21 cellular contexts compared by ENCODE assay signal in genomic region chr5:82348749-82349148, GRCh38.
A peak's percentile ranks its signal among the peaks of the same experiment; 100 is the strongest.
DNase-seq lines count a peak whose midpoint lies in the region; ATAC-seq and TF ChIP-seq lines count a peak whose summit lies in the region.
"Had no signal": no experiment of that assay in that cellular context is flagged by ENCODE, and none has a peak within 500 bp of the region (broad histone marks: within the 10 kb centered on the region; RNA-seq: fewer than 3 reads in every experiment).

No MANE protein-coding gene starts in this region.

- H3K79me2 ChIP-seq in DND-41 (ENCODE audit: insufficient read depth, low read length): peaks cover 51% of the 10 kb centered on the region
- H3K79me2 ChIP-seq in osteoblast (ENCODE audit: insufficient read depth, low read length): no peaks in the 10 kb centered on the region

- H3K4me1 ChIP-seq in DND-41 (ENCODE audit: insufficient read depth, low read length) (peaks cover 100% of the 10 kb centered on the region), adipocyte (ENCODE audit: control insufficient read depth, insufficient read depth, low read length) (peaks cover 34% of the 10 kb centered on the region), osteoblast (ENCODE audit: insufficient read depth, low read length) (peaks cover 39% of the 10 kb centered on the region), BE2C (peaks cover 2% of the 10 kb centered on the region), foreskin keratinocyte (no peaks in the 10 kb centered on the region)

- H3K36me3 Mint-ChIP-seq in activated naive CD8-positive, alpha-beta T cell treated with anti-CD3 and anti-CD28 coated beads for 36 hours: no peaks in the 10 kb centered on the region

- H3K27me3 Mint-ChIP-seq in activated naive CD8-positive, alpha-beta T cell treated with anti-CD3 and anti-CD28 coated beads for 36 hours: peaks cover 6% of the 10 kb centered on the region

- no peaks in the 10 kb centered on the region for H3K9me3 ChIP-seq in DND-41 (ENCODE audit: insufficient read depth, low read length, severe bottlenecking)
- no peaks in the 10 kb centered on the region for H3K9me3 ChIP-seq in adipocyte (ENCODE audit: control insufficient read depth, low read length)
- no peaks in the 10 kb centered on the region for H3K9me3 ChIP-seq in osteoblast (ENCODE audit: low read depth, low read length)
- H3K9me3 ChIP-seq in BE2C: no peaks in the 10 kb centered on the region

- H3K9me3 Mint-ChIP-seq in activated naive CD8-positive, alpha-beta T cell treated with anti-CD3 and anti-CD28 coated beads for 36 hours: no peaks in the 10 kb centered on the region
- H3K9me3 Mint-ChIP-seq: activated naive CD4-positive, alpha-beta T cell treated with anti-CD3 and anti-CD28 coated beads for 36 hours; central memory CD8-positive, alpha-beta T cell had no signal

- H3K9ac ChIP-seq in DND-41 (ENCODE audit: low read depth, low read length) (peak overlapping the region; percentile 82), adipocyte (ENCODE audit: low read length) (peak overlapping the region; percentile 70)

- H3K36me3 ChIP-seq in DND-41 (ENCODE audit: insufficient read depth, low read length) (peaks cover 22% of the 10 kb centered on the region), adipocyte (ENCODE audit: control insufficient read depth, insufficient read depth, low read length, severe bottlenecking) (no peaks in the 10 kb centered on the region), osteoblast (ENCODE audit: insufficient read depth, low read length) (no peaks in the 10 kb centered on the region), BE2C (no peaks in the 10 kb centered on the region)

- no peak overlapping the region for H3K27ac Mint-ChIP-seq in activated naive CD8-positive, alpha-beta T cell treated with anti-CD3 and anti-CD28 coated beads for 36 hours
- H3K27ac Mint-ChIP-seq: activated CD4-positive, alpha-beta T cell treated with anti-CD3 and anti-CD28 coated beads for 36 hours; activated naive CD4-positive, alpha-beta T cell treated with anti-CD3 and anti-CD28 coated beads for 36 hours had no signal

- ATAC-seq in DND-41 (ENCODE audit: insufficient read depth, low read depth) (no peak), foreskin keratinocyte (no peak)
- ATAC-seq: activated CD4-positive, alpha-beta T cell treated with anti-CD3 and anti-CD28 coated beads for 36 hours; K562 had no signal

- no peaks in the 10 kb centered on the region for H3K4me1 Mint-ChIP-seq in activated naive CD8-positive, alpha-beta T cell treated with anti-CD3 and anti-CD28 coated beads for 36 hours
- H3K4me1 Mint-ChIP-seq: central memory CD8-positive, alpha-beta T cell had no signal

- DNase-seq in DND-41 (no peak), adipocyte (ENCODE audit: low read depth) (peak; percentile 80), fibroblast of peridontal ligament (ENCODE audit: extremely low read depth) (peak; percentile 70), osteoblast (ENCODE audit: insufficient read length, low spot score, missing footprints) (no peak), BE2C (no peak), foreskin keratinocyte (no peak), AML-193 (lab: John Stamatoyannopoulos, UW) (no peak)
- DNase-seq in activated naive CD8-positive, alpha-beta T cell treated with anti-CD3 and anti-CD28 coated beads for 36 hours: no peak
- DNase-seq: ACHN; activated CD4-positive, alpha-beta T cell treated with anti-CD3 and anti-CD28 coated beads for 36 hours; activated CD8-positive, alpha-beta memory T cell treated with anti-CD3 and anti-CD28 coated beads, Interleukin-2, amount 50 U/mL, for 48 hours; activated naive CD4-positive, alpha-beta T cell treated with anti-CD3 and anti-CD28 coated beads for 36 hours; GF-D8; mesendoderm; NCI-H1105 treated with DMSO at 0.1 percent for 48 hours; NCI-H2227 treated with DMSO at 0.1 percent for 48 hours; small intestine; stimulated activated naive CD4-positive, alpha-beta T cell had no signal

- TF ChIP-seq CTCF in DND-41 (IDR thresholded peaks at IDR 0.05; ENCODE audit: borderline replicate concordance, extremely low read depth, low read length, poor library complexity, severe bottlenecking) (no peak), osteoblast (IDR thresholded peaks at IDR 0.05; ENCODE audit: extremely low read depth, low read depth, low read length) (no peak), BE2C (IDR thresholded peaks at IDR 0.05; ENCODE audit: low read depth, low read length) (no peak), foreskin keratinocyte (conservative IDR thresholded peaks at IDR 0.05) (no peak)

- H4K20me1 ChIP-seq in DND-41 (ENCODE audit: insufficient read depth, low read length): no peaks in the 10 kb centered on the region
- H4K20me1 ChIP-seq in osteoblast (ENCODE audit: insufficient read depth, low read length): no peaks in the 10 kb centered on the region

- H2AFZ ChIP-seq in DND-41 (ENCODE audit: low read depth, low read length) (peak overlapping the region; percentile 4; the same call in 1 of the 2 replicates), osteoblast (ENCODE audit: low read length) (peak overlapping the region; percentile 39)

- H3K27ac ChIP-seq in DND-41 (ENCODE audit: low read length): peak overlapping the region; percentile 99
- peak overlapping the region; percentile 86 for H3K27ac ChIP-seq in osteoblast (ENCODE audit: low read depth, low read length)
- no peak overlapping the region for H3K27ac ChIP-seq in foreskin keratinocyte
- H3K27ac ChIP-seq: RWPE1 had no signal

- H3K4me2 ChIP-seq in DND-41 (ENCODE audit: insufficient read depth, low read length) (peak overlapping the region; percentile 55), osteoblast (ENCODE audit: insufficient read depth, low read length) (peak overlapping the region; percentile 32)

- no peak overlapping the region for H3K4me3 Mint-ChIP-seq in activated naive CD8-positive, alpha-beta T cell treated with anti-CD3 and anti-CD28 coated beads for 36 hours
- H3K4me3 Mint-ChIP-seq: activated CD4-positive, alpha-beta T cell treated with anti-CD3 and anti-CD28 coated beads for 36 hours; activated naive CD4-positive, alpha-beta T cell treated with anti-CD3 and anti-CD28 coated beads for 36 hours; central memory CD8-positive, alpha-beta T cell had no signal

- H3K4me3 ChIP-seq in DND-41 (ENCODE audit: low read depth in 1 of 2, low read length in 2 of 2) (no peak overlapping the region), adipocyte (ENCODE audit: low read length) (peak overlapping the region; percentile 4), osteoblast (ENCODE audit: insufficient read depth, low read length) (no peak overlapping the region), BE2C (ENCODE audit: low read depth, low read length) (no peak overlapping the region)
- H3K4me3 ChIP-seq: K562 had no signal

- H3K27me3 ChIP-seq in DND-41 (ENCODE audit: insufficient read depth, low read length, poor library complexity) (no peaks in the 10 kb centered on the region), adipocyte (replicated peaks; ENCODE audit: control insufficient read depth, insufficient read depth, low read length) (no peaks in the 10 kb centered on the region), osteoblast (ENCODE audit: insufficient read depth, low read length) (no peaks in the 10 kb centered on the region), BE2C (no peaks in the 10 kb centered on the region), foreskin keratinocyte (peaks cover 3% of the 10 kb centered on the region)

Comparison
In these comparisons a context has a peak if more than half of its experiments do, and no peak if none do; other contexts are left out.
1. DNase-seq: peak in adipocyte (single experiment) and fibroblast of peridontal ligament (single experiment); none in DND-41 (single experiment), osteoblast (single experiment), BE2C (single experiment), activated naive CD8-positive, alpha-beta T cell treated with anti-CD3 and anti-CD28 coated beads for 36 hours (single experiment), foreskin keratinocyte (0 of 2) and AML-193 (0 of 2).